In genomic region chr5:107873877-107874276, GRCh38 we compare ENCODE assay signal across 23 cellular contexts.
DNase-seq lines count a peak whose midpoint lies in the region; ATAC-seq, FAIRE-seq and TF ChIP-seq lines count a peak whose summit lies in the region.
"Had no signal": no experiment of that assay in that cellular context is flagged by ENCODE, and none has a peak within 500 bp of the region (broad histone marks: within the 10 kb centered on the region; RNA-seq: fewer than 3 reads in every experiment).

No MANE protein-coding gene starts in this region.

- no peak for FAIRE-seq in pancreas (lab: Jason Lieb, UNC)
- FAIRE-seq: GM12878, GM19239 had no signal

- peak overlapping the region; percentile 21; the same call in 1 of the 2 replicates for H3K27ac Mint-ChIP-seq in WTC11
- H3K27ac Mint-ChIP-seq: B cell; CD4-positive, CD25-positive, alpha-beta regulatory T cell had no signal

- H3K4me2 ChIP-seq in osteoblast (ENCODE audit: insufficient read depth, low read length), result no peak overlapping the region
- H3K4me2 ChIP-seq: SK-N-SH had no signal

- POLR2A ChIA-PET in WTC11 (lab: Charles Lee), result no interaction called here

- DNase-seq in NCI-H345 (lab: John Stamatoyannopoulos, UW) (peak; percentile 5), NCI-H345 treated with DMSO at 0.1 percent for 48 hours (lab: John Stamatoyannopoulos, UW; ENCODE audit: unreplicated experiment) (no peak), NCI-H2029 treated with DMSO at 0.1 percent for 48 hours (lab: John Stamatoyannopoulos, UW) (peak; percentile 39), WTC11 (ENCODE audit: low spot score) (no peak), pancreas (no peak), GF-D8 (lab: John Stamatoyannopoulos, UW) (no peak), esophagus muscularis mucosa (ENCODE audit: extremely low spot score) (no peak), osteoblast (ENCODE audit: insufficient read length, low spot score, missing footprints) (no peak)
- DNase-seq: Caco-2; CD4-positive, CD25-positive, alpha-beta regulatory T cell; GDM1; GM23248; HCEC 1CT; KG1; NCI-H1436; NCI-H524 treated with DMSO at 0.1 percent for 48 hours; OCI-M1; RPMI8226; SHP77 treated with DMSO at 0.1 percent for 48 hours; SK-N-SH had no signal

- H3K9me3 ChIP-seq in pancreas, result no peaks in the 10 kb centered on the region
- H3K9me3 ChIP-seq in esophagus muscularis mucosa, result no peaks in the 10 kb centered on the region
- no peaks in the 10 kb centered on the region for H3K9me3 ChIP-seq in osteoblast (ENCODE audit: low read depth, low read length)
- H3K9me3 ChIP-seq: Caco-2, SK-N-SH had no signal

- H3K4me3 Mint-ChIP-seq in WTC11, result no peak overlapping the region
- H3K4me3 Mint-ChIP-seq: B cell; CD4-positive, CD25-positive, alpha-beta regulatory T cell had no signal

- intact Hi-C loops in pancreas (cut with DNase I) (no loop called here), esophagus muscularis mucosa (cut with DNase I) (no loop called here)

- H3K36me3 ChIP-seq in pancreas (no peaks in the 10 kb centered on the region), esophagus muscularis mucosa (no peaks in the 10 kb centered on the region), osteoblast (ENCODE audit: insufficient read depth, low read length) (no peaks in the 10 kb centered on the region)

- TF ChIP-seq CTCF in WTC11 (IDR thresholded peaks at IDR 0.05), result no peak
- TF ChIP-seq CTCF in pancreas (IDR thresholded peaks at IDR 0.05), result no peak
- no peak for TF ChIP-seq CTCF in esophagus muscularis mucosa (IDR thresholded peaks at IDR 0.05)
- no peak for TF ChIP-seq CTCF in osteoblast (IDR thresholded peaks at IDR 0.05; ENCODE audit: extremely low read depth, low read depth, low read length)

- H3K4me3 ChIP-seq in pancreas, result no peak overlapping the region
- H3K4me3 ChIP-seq in esophagus muscularis mucosa, result no peak overlapping the region
- no peak overlapping the region for H3K4me3 ChIP-seq in osteoblast (ENCODE audit: insufficient read depth, low read length)
- H3K4me3 ChIP-seq: GM12878, GM23248 had no signal

- no peaks in the 10 kb centered on the region for H3K27me3 Mint-ChIP-seq in WTC11 (ENCODE audit: low read depth)
- H3K27me3 Mint-ChIP-seq: B cell; CD4-positive, CD25-positive, alpha-beta regulatory T cell had no signal

- CTCF ChIA-PET in WTC11 (lab: Charles Lee), result no interaction called here

- no peaks in the 10 kb centered on the region for H4K20me1 ChIP-seq in osteoblast (ENCODE audit: insufficient read depth, low read length)

- H3K4me1 ChIP-seq in pancreas (peaks cover 0 to 5% (median 0%) of the 10 kb centered on the region in 3 donors), esophagus muscularis mucosa (no peaks in the 10 kb centered on the region), osteoblast (ENCODE audit: insufficient read depth, low read length) (peaks cover 30% of the 10 kb centered on the region)
- H3K4me1 ChIP-seq: Caco-2 had no signal

- no peak for TF ChIP-seq EP300 in esophagus muscularis mucosa (IDR thresholded peaks at IDR 0.05)

- no peak overlapping the region for H3K27ac ChIP-seq in pancreas
- H3K27ac ChIP-seq in esophagus muscularis mucosa (replicated peaks in 1 of 4), result no peak overlapping the region
- H3K27ac ChIP-seq in osteoblast (ENCODE audit: low read depth, low read length), result no peak overlapping the region
- H3K27ac ChIP-seq: GM23248 had no signal

- no peak for TF ChIP-seq POLR2A in esophagus muscularis mucosa (IDR thresholded peaks at IDR 0.05; ENCODE audit: low read depth)

- H3K36me3 Mint-ChIP-seq in WTC11, result no peaks in the 10 kb centered on the region

- H3K4me1 Mint-ChIP-seq in WTC11, result peaks cover 18% of the 10 kb centered on the region
- H3K4me1 Mint-ChIP-seq: B cell had no signal

- H3K27me3 ChIP-seq in pancreas (no peaks in the 10 kb centered on the region), esophagus muscularis mucosa (no peaks in the 10 kb centered on the region), osteoblast (ENCODE audit: insufficient read depth, low read length) (no peaks in the 10 kb centered on the region)

- H2AFZ ChIP-seq in osteoblast (ENCODE audit: low read length), result no peak overlapping the region

- 16 to 30% methylated on average over 2 of the region's 2 CpGs for WGBS in pancreas, 2 donors
- WGBS in esophagus muscularis mucosa, result 66% methylated on average over 2 of the region's 2 CpGs

- H3K79me2 ChIP-seq in osteoblast (ENCODE audit: insufficient read depth, low read length), result no peaks in the 10 kb centered on the region

- ATAC-seq in WTC11, result no peak
- peak in 3 of 4 donors; percentile 57 to 76 (median 61) for ATAC-seq in pancreas
- ATAC-seq: GM12878 had no signal

- no peaks in the 10 kb centered on the region for H3K9me3 Mint-ChIP-seq in WTC11
- H3K9me3 Mint-ChIP-seq: CD4-positive, CD25-positive, alpha-beta regulatory T cell had no signal

TF ChIP-seq in WTC11, 78 proteins besides CTCF, POLR2A, EP300 and RAD21:
- no peak for TF ChIP-seq NR1H2 (CRISPR knock-in tag; IDR thresholded peaks at IDR 0.05)
- TF ChIP-seq, protein P1, sequence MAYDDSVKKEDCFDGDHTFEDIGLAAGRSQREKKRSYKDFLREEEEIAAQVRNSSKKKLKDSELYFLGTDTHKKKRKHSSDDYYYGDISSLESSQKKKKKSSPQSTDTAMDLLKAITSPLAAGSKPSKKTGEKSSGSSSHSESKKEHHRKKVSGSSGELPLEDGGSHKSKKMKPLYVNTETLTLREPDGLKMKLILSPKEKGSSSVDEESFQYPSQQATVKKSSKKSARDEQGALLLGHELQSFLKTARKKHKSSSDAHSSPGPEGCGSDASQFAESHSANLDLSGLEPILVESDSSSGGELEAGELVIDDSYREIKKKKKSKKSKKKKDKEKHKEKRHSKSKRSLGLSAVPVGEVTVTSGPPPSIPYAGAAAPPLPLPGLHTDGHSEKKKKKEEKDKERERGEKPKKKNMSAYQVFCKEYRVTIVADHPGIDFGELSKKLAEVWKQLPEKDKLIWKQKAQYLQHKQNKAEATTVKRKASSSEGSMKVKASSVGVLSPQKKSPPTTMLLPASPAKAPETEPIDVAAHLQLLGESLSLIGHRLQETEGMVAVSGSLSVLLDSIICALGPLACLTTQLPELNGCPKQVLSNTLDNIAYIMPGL (CRISPR knock-in tag; IDR thresholded peaks at IDR 0.05), result no peak
- TF ChIP-seq, protein P2, sequence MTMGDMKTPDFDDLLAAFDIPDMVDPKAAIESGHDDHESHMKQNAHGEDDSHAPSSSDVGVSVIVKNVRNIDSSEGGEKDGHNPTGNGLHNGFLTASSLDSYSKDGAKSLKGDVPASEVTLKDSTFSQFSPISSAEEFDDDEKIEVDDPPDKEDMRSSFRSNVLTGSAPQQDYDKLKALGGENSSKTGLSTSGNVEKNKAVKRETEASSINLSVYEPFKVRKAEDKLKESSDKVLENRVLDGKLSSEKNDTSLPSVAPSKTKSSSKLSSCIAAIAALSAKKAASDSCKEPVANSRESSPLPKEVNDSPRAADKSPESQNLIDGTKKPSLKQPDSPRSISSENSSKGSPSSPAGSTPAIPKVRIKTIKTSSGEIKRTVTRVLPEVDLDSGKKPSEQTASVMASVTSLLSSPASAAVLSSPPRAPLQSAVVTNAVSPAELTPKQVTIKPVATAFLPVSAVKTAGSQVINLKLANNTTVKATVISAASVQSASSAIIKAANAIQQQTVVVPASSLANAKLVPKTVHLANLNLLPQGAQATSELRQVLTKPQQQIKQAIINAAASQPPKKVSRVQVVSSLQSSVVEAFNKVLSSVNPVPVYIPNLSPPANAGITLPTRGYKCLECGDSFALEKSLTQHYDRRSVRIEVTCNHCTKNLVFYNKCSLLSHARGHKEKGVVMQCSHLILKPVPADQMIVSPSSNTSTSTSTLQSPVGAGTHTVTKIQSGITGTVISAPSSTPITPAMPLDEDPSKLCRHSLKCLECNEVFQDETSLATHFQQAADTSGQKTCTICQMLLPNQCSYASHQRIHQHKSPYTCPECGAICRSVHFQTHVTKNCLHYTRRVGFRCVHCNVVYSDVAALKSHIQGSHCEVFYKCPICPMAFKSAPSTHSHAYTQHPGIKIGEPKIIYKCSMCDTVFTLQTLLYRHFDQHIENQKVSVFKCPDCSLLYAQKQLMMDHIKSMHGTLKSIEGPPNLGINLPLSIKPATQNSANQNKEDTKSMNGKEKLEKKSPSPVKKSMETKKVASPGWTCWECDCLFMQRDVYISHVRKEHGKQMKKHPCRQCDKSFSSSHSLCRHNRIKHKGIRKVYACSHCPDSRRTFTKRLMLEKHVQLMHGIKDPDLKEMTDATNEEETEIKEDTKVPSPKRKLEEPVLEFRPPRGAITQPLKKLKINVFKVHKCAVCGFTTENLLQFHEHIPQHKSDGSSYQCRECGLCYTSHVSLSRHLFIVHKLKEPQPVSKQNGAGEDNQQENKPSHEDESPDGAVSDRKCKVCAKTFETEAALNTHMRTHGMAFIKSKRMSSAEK (CRISPR knock-in tag; IDR thresholded peaks at IDR 0.05; ENCODE audit: borderline replicate concordance), result no peak

Comparison
In these comparisons a context has a peak if more than half of its experiments do, and no peak if none do; other contexts are left out.
1. DNase-seq: peak in NCI-H345 (single experiment) and NCI-H2029 treated with DMSO at 0.1 percent for 48 hours (single experiment); none in NCI-H345 treated with DMSO at 0.1 percent for 48 hours (single experiment), WTC11 (single experiment), pancreas (0 of 6), GF-D8 (single experiment), esophagus muscularis mucosa (single experiment) and osteoblast (single experiment).